Comparison of ENCODE assay signal across 11 cellular contexts in the genomic region with DNA sequence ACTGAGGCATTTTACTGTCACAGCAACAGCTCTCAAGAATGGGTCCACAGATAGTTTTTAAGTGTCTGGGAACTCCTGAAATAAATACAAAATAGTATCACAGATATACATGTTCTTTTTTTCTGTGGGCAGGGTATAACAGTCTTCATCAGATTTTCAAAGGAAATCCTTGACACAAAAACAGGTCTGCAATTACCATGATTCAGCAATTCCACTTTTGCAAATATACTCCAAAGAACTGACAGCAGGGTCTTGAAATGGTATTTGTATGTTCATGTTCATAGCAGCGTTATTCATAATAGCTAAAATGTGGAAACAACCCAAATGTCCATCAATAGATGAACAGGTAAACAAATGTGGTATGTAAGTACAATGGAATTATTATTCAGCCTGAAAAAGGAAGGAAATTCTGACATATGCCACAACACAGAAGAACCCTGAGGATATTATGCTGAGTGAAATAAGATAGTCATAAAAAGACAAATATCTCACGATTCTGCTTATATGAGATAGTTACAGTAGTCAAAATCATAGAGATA.
A peak's percentile ranks its signal among the peaks of the same experiment; 100 is the strongest.
DNase-seq lines count a peak whose midpoint lies in the region; ATAC-seq and TF ChIP-seq lines count a peak whose summit lies in the region.
"Had no signal": no experiment of that assay in that cellular context is flagged by ENCODE, and none has a peak within 500 bp of the region (broad histone marks: within the 10 kb centered on the region; RNA-seq: fewer than 3 reads in every experiment).

No MANE protein-coding gene starts in this region.

- H3K9me3 ChIP-seq in naive thymus-derived CD4-positive, alpha-beta T cell (ENCODE audit: control insufficient read depth in 2 of 3, low read length in 3 of 3) = no peaks in the 10 kb centered on the region

- TF ChIP-seq CTCF in CD14-positive monocyte (IDR thresholded peaks at IDR 0.05) (no peak), HL-60 (IDR thresholded peaks at IDR 0.05; ENCODE audit: insufficient read depth, low read length) (no peak), omental fat pad (IDR thresholded peaks at IDR 0.05) (no peak)

- no peak for ATAC-seq in naive thymus-derived CD4-positive, alpha-beta T cell
- no peak for ATAC-seq in omental fat pad (ENCODE audit: low FRiP score)
- ATAC-seq: activated T-cell treated with anti-CD3 and anti-CD28 coated beads, Interleukin-2, amount 50 U/mL, for 4 hours had no signal

- peak overlapping the region in 1 of 2 donors; percentile 49 for H3K4me3 Mint-ChIP-seq in CD14-positive monocyte
- H3K4me3 Mint-ChIP-seq in activated naive CD8-positive, alpha-beta T cell treated with anti-CD3 and anti-CD28 coated beads for 36 hours = no peak overlapping the region
- H3K4me3 Mint-ChIP-seq in naive thymus-derived CD4-positive, alpha-beta T cell = peak overlapping the region in 5 of 10 donors; percentile 34 to 58 (median 55)
- H3K4me3 Mint-ChIP-seq: activated T-cell treated with anti-CD3 and anti-CD28 coated beads, Interleukin-2, amount 50 U/mL, for 4 hours had no signal

- POLR2A ChIA-PET in naive thymus-derived CD4-positive, alpha-beta T cell (lab: Charles Lee) = interaction anchor here (1.4 kb wide), 1 partner anchor 12 kb away, joined by 3 read pairs; no protein-coding TSS in a partner anchor

- H3K4me1 Mint-ChIP-seq in CD14-positive monocyte = peaks cover 24% of the 10 kb centered on the region
- peaks cover 25% of the 10 kb centered on the region for H3K4me1 Mint-ChIP-seq in activated naive CD8-positive, alpha-beta T cell treated with anti-CD3 and anti-CD28 coated beads for 36 hours
- H3K4me1 Mint-ChIP-seq in naive thymus-derived CD4-positive, alpha-beta T cell = peaks cover 24 to 50% (median 29%) of the 10 kb centered on the region in 7 donors

- H3K27ac Mint-ChIP-seq in CD14-positive monocyte = peak overlapping the region; percentile 60 to 82 (median 77)
- peak overlapping the region; percentile 65 for H3K27ac Mint-ChIP-seq in activated naive CD8-positive, alpha-beta T cell treated with anti-CD3 and anti-CD28 coated beads for 36 hours
- H3K27ac Mint-ChIP-seq in naive thymus-derived CD4-positive, alpha-beta T cell = peak overlapping the region in 8 of 9 donors; percentile 17 to 75 (median 62)

- no peak overlapping the region for H3K4me3 ChIP-seq in HL-60 (replicated peaks; ENCODE audit: insufficient read depth, low read length)
- H3K4me3 ChIP-seq in naive thymus-derived CD4-positive, alpha-beta T cell (ENCODE audit: low read length) = no peak overlapping the region

- peaks cover 0 to under 1% (median 0%) of the 10 kb centered on the region in 3 experiments for H3K36me3 ChIP-seq in naive thymus-derived CD4-positive, alpha-beta T cell (ENCODE audit: control insufficient read depth in 2 of 3, insufficient read depth in 3 of 3, low read length in 3 of 3)

- H3K4me1 ChIP-seq in naive thymus-derived CD4-positive, alpha-beta T cell (ENCODE audit: control insufficient read depth in 2 of 2, insufficient read depth in 2 of 2, low read length in 2 of 2) = peaks cover 20 to 23% of the 10 kb centered on the region in 2 donors

- peak overlapping the region; percentile 38 for H3K27ac ChIP-seq in HL-60 (replicated peaks)
- H3K27ac ChIP-seq in naive thymus-derived CD4-positive, alpha-beta T cell (ENCODE audit: low read depth, low read length) = no peak overlapping the region

- H3K27me3 Mint-ChIP-seq in CD14-positive monocyte (ENCODE audit: low read depth in 3 of 3) = no peaks in the 10 kb centered on the region
- H3K27me3 Mint-ChIP-seq in activated naive CD8-positive, alpha-beta T cell treated with anti-CD3 and anti-CD28 coated beads for 36 hours = no peaks in the 10 kb centered on the region
- no peaks in the 10 kb centered on the region for H3K27me3 Mint-ChIP-seq in naive thymus-derived CD4-positive, alpha-beta T cell

- intact Hi-C loops in CD14-positive monocyte (cut with micrococcal nuclease) = no loop called here
- intact Hi-C loops in naive thymus-derived CD4-positive, alpha-beta T cell (cut with micrococcal nuclease) = loop anchor here in 1 of 2 donors (10.0 kb wide), 1 partner anchor 331 kb away; no protein-coding TSS in a partner anchor

- DNase-seq in CD14-positive monocyte (ENCODE audit: low spot score) (no peak), HL-60 (ENCODE audit: low read depth in 1 of 2, low spot score in 1 of 2) (no peak), SIG-M5 (lab: John Stamatoyannopoulos, UW) (no peak), omental fat pad (ENCODE audit: low spot score) (no peak), OCI-M2 (lab: John Stamatoyannopoulos, UW; ENCODE audit: unreplicated experiment) (no peak), COLO829 (ENCODE audit: low spot score) (no peak)
- no peak for DNase-seq in activated naive CD8-positive, alpha-beta T cell treated with anti-CD3 and anti-CD28 coated beads for 36 hours
- no peak for DNase-seq in naive thymus-derived CD4-positive, alpha-beta T cell
- DNase-seq: activated T-cell treated with anti-CD3 and anti-CD28 coated beads, Interleukin-2, amount 50 U/mL, for 4 hours; cerebellar nuclear complex; NCI-H774 had no signal

- H3K36me3 Mint-ChIP-seq in CD14-positive monocyte = peaks cover 30 to 51% of the 10 kb centered on the region in 2 donors
- H3K36me3 Mint-ChIP-seq in activated naive CD8-positive, alpha-beta T cell treated with anti-CD3 and anti-CD28 coated beads for 36 hours = peaks cover 34% of the 10 kb centered on the region
- peaks cover 11 to 46% (median 35%) of the 10 kb centered on the region in 5 donors for H3K36me3 Mint-ChIP-seq in naive thymus-derived CD4-positive, alpha-beta T cell

- no peaks in the 10 kb centered on the region for H3K27me3 ChIP-seq in HL-60 (ENCODE audit: insufficient read depth, poor library complexity, severe bottlenecking)
- no peaks in the 10 kb centered on the region for H3K27me3 ChIP-seq in naive thymus-derived CD4-positive, alpha-beta T cell (ENCODE audit: control insufficient read depth in 2 of 2, insufficient read depth in 2 of 2, low read length in 2 of 2)

- CTCF ChIA-PET in naive thymus-derived CD4-positive, alpha-beta T cell (lab: Charles Lee) = interaction anchor here (1.2 kb wide), 1 partner anchor 101 kb away, joined by 3 read pairs; no protein-coding TSS in a partner anchor

- H3K9me3 Mint-ChIP-seq in CD14-positive monocyte = peaks cover 0 to under 1% (median 0%) of the 10 kb centered on the region in 7 donors
- H3K9me3 Mint-ChIP-seq in activated naive CD8-positive, alpha-beta T cell treated with anti-CD3 and anti-CD28 coated beads for 36 hours = no peaks in the 10 kb centered on the region
- peaks cover 0 to under 1% (median 0%) of the 10 kb centered on the region in 11 donors for H3K9me3 Mint-ChIP-seq in naive thymus-derived CD4-positive, alpha-beta T cell
- H3K9me3 Mint-ChIP-seq: activated T-cell treated with anti-CD3 and anti-CD28 coated beads, Interleukin-2, amount 50 U/mL, for 4 hours had no signal
